ENCODE assay signal across 32 cellular contexts in the genomic region with DNA sequence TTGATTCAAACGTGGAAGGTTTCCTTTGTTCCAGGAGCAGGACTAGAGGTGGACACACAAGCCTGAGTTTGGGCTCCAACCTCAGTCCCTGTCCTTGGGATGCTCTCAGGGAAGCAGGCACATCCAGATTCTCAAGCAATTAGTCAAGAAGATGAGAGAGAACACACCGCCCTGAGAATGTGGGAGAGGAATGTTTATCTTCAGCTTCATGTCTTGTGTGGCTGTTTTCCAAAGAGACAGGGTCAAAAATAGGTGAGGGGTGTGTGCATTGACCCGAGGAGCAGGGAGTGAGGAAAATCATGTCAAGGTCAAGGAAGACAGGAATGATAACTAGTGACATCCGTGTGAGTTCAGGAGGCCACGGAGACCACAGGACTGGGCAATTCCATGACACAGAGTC.
"Had no signal": no experiment of that assay in that cellular context is flagged by ENCODE, and none has a peak within 500 bp of the region (broad histone marks: within the 10 kb centered on the region; RNA-seq: fewer than 3 reads in every experiment).

No MANE protein-coding gene starts in this region.

- H3K36me3 Mint-ChIP-seq: activated CD8-positive, alpha-beta memory T cell treated with anti-CD3 and anti-CD28 coated beads, Interleukin-2, amount 10 ng/mL, durations not matched to agents 7 days and 5 days; activated naive CD4-positive, alpha-beta T cell treated with anti-CD3 and anti-CD28 coated beads, Interleukin-2, amount 10 ng/mL, durations not matched to agents 7 days and 5 days; activated naive CD8-positive, alpha-beta T cell treated with anti-CD3 and anti-CD28 coated beads for 36 hours had no signal

- H3K4me3 ChIP-seq: adrenal gland, body of pancreas, colonic mucosa, esophagus squamous epithelium, gastroesophageal sphincter had no signal

- H3K4me1 Mint-ChIP-seq: activated B cell treated with CpG ODN at 0.5 μM for 24 hours; activated naive CD4-positive, alpha-beta T cell treated with anti-CD3 and anti-CD28 coated beads, Interleukin-2, amount 10 ng/mL, durations not matched to agents 7 days and 5 days; activated naive CD8-positive, alpha-beta T cell treated with anti-CD3 and anti-CD28 coated beads for 36 hours; activated naive CD8-positive, alpha-beta T cell treated with anti-CD3 and anti-CD28 coated beads, Interleukin-2, amount 50 U/mL, for 24 hours; T-helper 17 cell had no signal

- H3K27me3 ChIP-seq: adrenal gland, body of pancreas, colonic mucosa, gastroesophageal sphincter had no signal

- H3K27me3 Mint-ChIP-seq: activated B cell treated with CpG ODN at 0.5 μM for 24 hours; activated CD8-positive, alpha-beta memory T cell treated with anti-CD3 and anti-CD28 coated beads, Interleukin-2, amount 10 ng/mL, durations not matched to agents 7 days and 5 days; activated naive CD4-positive, alpha-beta T cell treated with anti-CD3 and anti-CD28 coated beads, Interleukin-2, amount 10 ng/mL, durations not matched to agents 7 days and 5 days; activated naive CD8-positive, alpha-beta T cell treated with anti-CD3 and anti-CD28 coated beads for 36 hours; activated naive CD8-positive, alpha-beta T cell treated with anti-CD3 and anti-CD28 coated beads, Interleukin-2, amount 50 U/mL, for 24 hours had no signal

- H3K9me3 Mint-ChIP-seq: activated B cell treated with CpG ODN at 0.5 μM for 24 hours; activated naive CD4-positive, alpha-beta T cell treated with anti-CD3 and anti-CD28 coated beads, Interleukin-2, amount 10 ng/mL, durations not matched to agents 7 days and 5 days; activated naive CD8-positive, alpha-beta T cell treated with anti-CD3 and anti-CD28 coated beads for 36 hours; activated naive CD8-positive, alpha-beta T cell treated with anti-CD3 and anti-CD28 coated beads, Interleukin-2, amount 50 U/mL, for 24 hours; activated T-cell treated with anti-CD3 and anti-CD28 coated beads, Interleukin-2, amount 50 U/mL, for 72 hours; T-helper 2 cell treated with Interferon-gamma antibody and Interleukin-4, amounts not matched to agents 5 μg/mL and 100 μg/mL, for 36 hours had no signal

- H3K4me3 Mint-ChIP-seq: activated B cell treated with CpG ODN at 0.5 μM for 24 hours; activated CD8-positive, alpha-beta memory T cell treated with anti-CD3 and anti-CD28 coated beads, Interleukin-2, amount 10 ng/mL, durations not matched to agents 7 days and 5 days; activated CD8-positive, alpha-beta T cell treated with anti-CD3 and anti-CD28 coated beads, Interleukin-2, amount 10 ng/mL, durations not matched to agents 7 days and 5 days; activated naive CD4-positive, alpha-beta T cell treated with anti-CD3 and anti-CD28 coated beads, Interleukin-2, amount 10 ng/mL, durations not matched to agents 7 days and 5 days; activated naive CD8-positive, alpha-beta T cell treated with anti-CD3 and anti-CD28 coated beads for 36 hours; activated naive CD8-positive, alpha-beta T cell treated with anti-CD3 and anti-CD28 coated beads, Interleukin-2, amount 50 U/mL, for 24 hours; activated T-cell treated with anti-CD3 and anti-CD28 coated beads, Interleukin-2, amount 50 U/mL, for 72 hours; T-helper 17 cell; T-helper 2 cell treated with Interferon-gamma antibody and Interleukin-4, amounts not matched to agents 5 μg/mL and 100 μg/mL, for 36 hours had no signal

- H3K36me3 ChIP-seq: adrenal gland, colonic mucosa, esophagus squamous epithelium, gastroesophageal sphincter, WERI-Rb-1 had no signal

- H3K9me3 ChIP-seq: adrenal gland, body of pancreas, colonic mucosa, esophagus squamous epithelium, gastroesophageal sphincter had no signal

- H3K27ac Mint-ChIP-seq: activated B cell treated with CpG ODN at 0.5 μM for 24 hours; activated CD8-positive, alpha-beta memory T cell treated with anti-CD3 and anti-CD28 coated beads, Interleukin-2, amount 10 ng/mL, durations not matched to agents 7 days and 5 days; activated CD8-positive, alpha-beta T cell treated with anti-CD3 and anti-CD28 coated beads, Interleukin-2, amount 10 ng/mL, durations not matched to agents 7 days and 5 days; activated naive CD4-positive, alpha-beta T cell treated with anti-CD3 and anti-CD28 coated beads, Interleukin-2, amount 10 ng/mL, durations not matched to agents 7 days and 5 days; activated naive CD8-positive, alpha-beta T cell treated with anti-CD3 and anti-CD28 coated beads for 36 hours; activated naive CD8-positive, alpha-beta T cell treated with anti-CD3 and anti-CD28 coated beads, Interleukin-2, amount 50 U/mL, for 24 hours; activated T-cell treated with anti-CD3 and anti-CD28 coated beads, Interleukin-2, amount 50 U/mL, for 72 hours; T-helper 17 cell; T-helper 2 cell treated with Interferon-gamma antibody and Interleukin-4, amounts not matched to agents 5 μg/mL and 100 μg/mL, for 36 hours had no signal

- H3K27ac ChIP-seq: adrenal gland, body of pancreas, colonic mucosa, epithelial cell of prostate, esophagus squamous epithelium, gastroesophageal sphincter, WERI-Rb-1 had no signal

- DNase-seq: activated B cell treated with CpG ODN at 0.5 μM for 24 hours; activated CD4-positive, alpha-beta T cell treated with anti-CD3 and anti-CD28 coated beads for 48 hours; activated CD4-positive, alpha-beta T cell treated with anti-CD3 and anti-CD28 coated beads, Interleukin-2, amount 50 U/mL, for 1 hour; activated CD4-positive, alpha-beta T cell treated with anti-CD3 and anti-CD28 coated beads, Interleukin-2, amount 50 U/mL, for 48 hours; activated CD8-positive, alpha-beta memory T cell treated with anti-CD3 and anti-CD28 coated beads, Interleukin-2, amount 10 ng/mL, durations not matched to agents 7 days and 5 days; activated CD8-positive, alpha-beta memory T cell treated with anti-CD3 and anti-CD28 coated beads, Interleukin-2, amount 50 U/mL, for 4 hours; activated CD8-positive, alpha-beta T cell treated with anti-CD3 and anti-CD28 coated beads, Interleukin-2, amount 10 ng/mL, durations not matched to agents 7 days and 5 days; activated gamma-delta T cell; activated naive CD4-positive, alpha-beta T cell; activated naive CD4-positive, alpha-beta T cell treated with anti-CD3 and anti-CD28 coated beads, Interleukin-2, amount 10 ng/mL, durations not matched to agents 7 days and 5 days; activated naive CD8-positive, alpha-beta T cell treated with anti-CD3 and anti-CD28 coated beads for 36 hours; activated naive CD8-positive, alpha-beta T cell treated with anti-CD3 and anti-CD28 coated beads, Interleukin-2, amount 50 U/mL, for 24 hours; activated T-cell treated with anti-CD3 and anti-CD28 coated beads, Interleukin-2, amount 50 U/mL, for 1 hour; activated T-cell treated with anti-CD3 and anti-CD28 coated beads, Interleukin-2, amount 50 U/mL, for 72 hours; adrenal gland; amygdala; aorta; body of pancreas; caudate nucleus; cerebellar nuclear complex; colonic mucosa; effector CD8-positive, alpha-beta T cell; esophagus squamous epithelium; foreskin melanocyte; T-helper 1 cell; T-helper 17 cell; T1000; WERI-Rb-1 had no signal

- H3K4me1 ChIP-seq: adrenal gland, body of pancreas, colonic mucosa, esophagus squamous epithelium, gastroesophageal sphincter had no signal

- FAIRE-seq: endothelial cell of umbilical vein had no signal
